24 cellular contexts compared by ENCODE assay signal in genomic region chr12:64582862-64583261, GRCh38. TPM values are rescaled to one million over a fixed set of nuclear protein-coding genes. Genes with fewer than 3 reads are reported as not detected.
DNase-seq lines count a peak whose midpoint lies in the region; ATAC-seq, FAIRE-seq and TF ChIP-seq lines count a peak whose summit lies in the region.
"Had no signal": no experiment of that assay in that cellular context is flagged by ENCODE, and none has a peak within 500 bp of the region (broad histone marks: within the 10 kb centered on the region; RNA-seq: fewer than 3 reads in every experiment).

No MANE protein-coding gene starts in this region.

- no peaks in the 10 kb centered on the region for H3K9me3 ChIP-seq in CD4-positive, alpha-beta T cell (ENCODE audit: control insufficient read depth, low read length)
- H3K9me3 ChIP-seq in neutrophil = no peaks in the 10 kb centered on the region
- H3K9me3 ChIP-seq: SK-N-SH had no signal

- no peaks in the 10 kb centered on the region for H3K27me3 ChIP-seq in CD4-positive, alpha-beta T cell (ENCODE audit: control insufficient read depth, insufficient read depth, low read length)
- peaks cover 7% of the 10 kb centered on the region for H3K27me3 ChIP-seq in neutrophil

- no peak overlapping the region for H3K4me3 ChIP-seq in neutrophil (ENCODE audit: low read depth in 1 of 2, low read length in 1 of 2)

- no peak overlapping the region for H3K27ac ChIP-seq in CD4-positive, alpha-beta T cell (ENCODE audit: low read depth, low read length)
- peak overlapping the region; percentile 76 for H3K27ac ChIP-seq in neutrophil
- H3K27ac ChIP-seq: HL-60 had no signal

- H3K36me3 ChIP-seq in neutrophil = no peaks in the 10 kb centered on the region

- no peaks in the 10 kb centered on the region for H3K27me3 Mint-ChIP-seq in activated CD4-positive, alpha-beta memory T cell treated with anti-CD3 and anti-CD28 coated beads for 36 hours
- no peaks in the 10 kb centered on the region for H3K27me3 Mint-ChIP-seq in activated CD4-positive, alpha-beta memory T cell treated with anti-CD3 and anti-CD28 coated beads, Interleukin-2, amount 10 ng/mL, durations not matched to agents 7 days and 5 days
- no peaks in the 10 kb centered on the region for H3K27me3 Mint-ChIP-seq in CD4-positive, alpha-beta T cell
- H3K27me3 Mint-ChIP-seq: activated naive CD8-positive, alpha-beta T cell treated with anti-CD3 and anti-CD28 coated beads, Interleukin-2, amount 10 ng/mL, durations not matched to agents 7 days and 5 days; brain had no signal

- peaks cover 14 to 22% of the 10 kb centered on the region in 2 experiments for H3K4me1 ChIP-seq in neutrophil (ENCODE audit: control insufficient read depth in 1 of 2, insufficient read depth in 1 of 2, low read depth in 1 of 2, low read length in 1 of 2)

- POLR2A ChIA-PET in activated CD4-positive, alpha-beta memory T cell treated with anti-CD3 and anti-CD28 coated beads for 36 hours (lab: Charles Lee) = no interaction called here
- POLR2A ChIA-PET in activated CD4-positive, alpha-beta memory T cell treated with anti-CD3 and anti-CD28 coated beads, Interleukin-2, amount 10 ng/mL, durations not matched to agents 7 days and 5 days (lab: Charles Lee) = no interaction called here
- POLR2A ChIA-PET in CD4-positive, alpha-beta T cell (lab: Charles Lee) = interaction anchor here (0.8 to 3.4 kb wide), 4 partner anchors 11 to 99 kb away, joined by 3 to 41 read pairs (median 10); partner anchors contain the start of gene RASSF3

- no peak for ATAC-seq in CD4-positive, alpha-beta T cell (ENCODE audit: poor library complexity)
- ATAC-seq in activated naive CD4-positive, alpha-beta T cell treated with anti-CD3 and anti-CD28 coated beads, Interleukin-2, amount 50 U/mL, for 72 hours = no peak
- no peak for ATAC-seq in GM21515 (IDR thresholded peaks at IDR 0.05; ENCODE audit: unreplicated experiment)
- ATAC-seq in GM21390 (IDR thresholded peaks at IDR 0.05; ENCODE audit: unreplicated experiment) = no peak
- ATAC-seq: activated CD4-positive, CD25-positive, alpha-beta regulatory T cell treated with anti-CD3 and anti-CD28 coated beads, Interleukin-2, amount 50 U/mL, for 24 hours; left colon had no signal

- CTCF ChIA-PET in activated CD4-positive, alpha-beta memory T cell treated with anti-CD3 and anti-CD28 coated beads for 36 hours (lab: Charles Lee) = interaction anchor here (1.0 to 1.7 kb wide), 2 partner anchors 11 to 34 kb away, joined by 3 to 10 read pairs; no protein-coding TSS in a partner anchor
- CTCF ChIA-PET in activated CD4-positive, alpha-beta memory T cell treated with anti-CD3 and anti-CD28 coated beads, Interleukin-2, amount 10 ng/mL, durations not matched to agents 7 days and 5 days (lab: Charles Lee) = interaction anchor here (1.0 kb wide), 1 partner anchor 216 kb away, joined by 3 read pairs; no protein-coding TSS in a partner anchor
- CTCF ChIA-PET in CD4-positive, alpha-beta T cell (lab: Charles Lee) = interaction anchor here (0.7 to 2.0 kb wide), 2 partner anchors 49 to 115 kb away, joined by 3 to 7 read pairs; no protein-coding TSS in a partner anchor

- H3K4me3 Mint-ChIP-seq in activated CD4-positive, alpha-beta memory T cell treated with anti-CD3 and anti-CD28 coated beads for 36 hours = no peak overlapping the region
- H3K4me3 Mint-ChIP-seq in activated CD4-positive, alpha-beta memory T cell treated with anti-CD3 and anti-CD28 coated beads, Interleukin-2, amount 10 ng/mL, durations not matched to agents 7 days and 5 days = no peak overlapping the region
- H3K4me3 Mint-ChIP-seq in CD4-positive, alpha-beta T cell = no peak overlapping the region

- DNase-seq in activated CD4-positive, alpha-beta memory T cell treated with anti-CD3 and anti-CD28 coated beads for 36 hours = no peak
- no peak for DNase-seq in activated CD4-positive, alpha-beta memory T cell treated with anti-CD3 and anti-CD28 coated beads, Interleukin-2, amount 10 ng/mL, durations not matched to agents 7 days and 5 days
- no peak for DNase-seq in CD4-positive, alpha-beta T cell
- DNase-seq in activated naive CD4-positive, alpha-beta T cell treated with anti-CD3 and anti-CD28 coated beads, Interleukin-2, amount 50 U/mL, for 72 hours (ENCODE audit: low spot score in 2 of 2) = no peak
- DNase-seq in frontal cortex (ENCODE audit: low spot score in 2 of 2) = no peak
- DNase-seq: activated CD8-positive, alpha-beta memory T cell treated with anti-CD3 and anti-CD28 coated beads, Interleukin-2, amount 50 U/mL, for 4 hours; activated naive CD8-positive, alpha-beta T cell treated with anti-CD3 and anti-CD28 coated beads, Interleukin-2, amount 10 ng/mL, durations not matched to agents 7 days and 5 days; left colon; NCI-H1417 treated with DMSO at 0.1 percent for 48 hours; NCI-H2171; NCI-H524 treated with DMSO at 0.1 percent for 48 hours; RPMI8226; SK-N-SH; stimulated activated CD4-positive, alpha-beta T cell treated with anti-CD3 and anti-CD28 coated beads, Interleukin-12 subunit alpha, Interleukin-12 subunit beta, amount 100 ng/mL, for 4 hours; T1000 had no signal

- no peak for TF ChIP-seq CTCF in CD4-positive, alpha-beta T cell (IDR thresholded peaks at IDR 0.05)
- no peak for TF ChIP-seq CTCF in neutrophil (IDR thresholded peaks at IDR 0.05)

- H3K4me1 Mint-ChIP-seq in activated CD4-positive, alpha-beta memory T cell treated with anti-CD3 and anti-CD28 coated beads for 36 hours (ENCODE audit: low read depth) = peaks cover 28% of the 10 kb centered on the region
- H3K4me1 Mint-ChIP-seq in activated CD4-positive, alpha-beta memory T cell treated with anti-CD3 and anti-CD28 coated beads, Interleukin-2, amount 10 ng/mL, durations not matched to agents 7 days and 5 days = peaks cover 17% of the 10 kb centered on the region
- H3K4me1 Mint-ChIP-seq in CD4-positive, alpha-beta T cell (ENCODE audit: low read depth) = peaks cover 34% of the 10 kb centered on the region

- no peak for FAIRE-seq in frontal cortex (lab: Jason Lieb, UNC)
- FAIRE-seq: colon, endometrium, G401.6 had no signal

- peak overlapping the region; percentile 4 for H3K27ac Mint-ChIP-seq in activated CD4-positive, alpha-beta memory T cell treated with anti-CD3 and anti-CD28 coated beads for 36 hours
- no peak overlapping the region for H3K27ac Mint-ChIP-seq in activated CD4-positive, alpha-beta memory T cell treated with anti-CD3 and anti-CD28 coated beads, Interleukin-2, amount 10 ng/mL, durations not matched to agents 7 days and 5 days
- H3K27ac Mint-ChIP-seq in CD4-positive, alpha-beta T cell = peak overlapping the region; percentile 76
- H3K27ac Mint-ChIP-seq in activated naive CD4-positive, alpha-beta T cell treated with anti-CD3 and anti-CD28 coated beads, Interleukin-2, amount 50 U/mL, for 72 hours = peak overlapping the region; percentile 57 to 68

- no peaks in the 10 kb centered on the region for H3K9me3 Mint-ChIP-seq in activated CD4-positive, alpha-beta memory T cell treated with anti-CD3 and anti-CD28 coated beads for 36 hours
- no peaks in the 10 kb centered on the region for H3K9me3 Mint-ChIP-seq in activated CD4-positive, alpha-beta memory T cell treated with anti-CD3 and anti-CD28 coated beads, Interleukin-2, amount 10 ng/mL, durations not matched to agents 7 days and 5 days
- H3K9me3 Mint-ChIP-seq in CD4-positive, alpha-beta T cell = no peaks in the 10 kb centered on the region
- H3K9me3 Mint-ChIP-seq in activated naive CD4-positive, alpha-beta T cell treated with anti-CD3 and anti-CD28 coated beads, Interleukin-2, amount 50 U/mL, for 72 hours = no peaks in the 10 kb centered on the region
- H3K9me3 Mint-ChIP-seq: activated naive CD8-positive, alpha-beta T cell treated with anti-CD3 and anti-CD28 coated beads, Interleukin-2, amount 10 ng/mL, durations not matched to agents 7 days and 5 days; brain had no signal

- no peaks in the 10 kb centered on the region for H3K36me3 Mint-ChIP-seq in activated CD4-positive, alpha-beta memory T cell treated with anti-CD3 and anti-CD28 coated beads for 36 hours
- no peaks in the 10 kb centered on the region for H3K36me3 Mint-ChIP-seq in activated CD4-positive, alpha-beta memory T cell treated with anti-CD3 and anti-CD28 coated beads, Interleukin-2, amount 10 ng/mL, durations not matched to agents 7 days and 5 days (ENCODE audit: low read depth)
- no peaks in the 10 kb centered on the region for H3K36me3 Mint-ChIP-seq in CD4-positive, alpha-beta T cell (ENCODE audit: low read depth)
- H3K36me3 Mint-ChIP-seq in activated naive CD4-positive, alpha-beta T cell treated with anti-CD3 and anti-CD28 coated beads, Interleukin-2, amount 50 U/mL, for 72 hours = peaks cover 0 to 4% of the 10 kb centered on the region in 2 donors
- H3K36me3 Mint-ChIP-seq: brain had no signal

- intact Hi-C loops in activated CD4-positive, alpha-beta memory T cell treated with anti-CD3 and anti-CD28 coated beads for 36 hours (cut with micrococcal nuclease) = loop anchor here (5.0 kb wide), 1 partner anchor 36 kb away; no protein-coding TSS in a partner anchor
- intact Hi-C loops in CD4-positive, alpha-beta T cell (cut with DNase I, micrococcal nuclease) = no loop called here

RNA-seq across cellular contexts. Expression of gene RASSF3, which starts 27.4 kb away (rescaled TPM):
- total RNA-seq in activated CD4-positive, alpha-beta memory T cell treated with anti-CD3 and anti-CD28 coated beads for 36 hours = 10 to 100 TPM; 40.6 to 40.7 TPM
- 10 to 100 TPM; 81.3 to 83.7 TPM for total RNA-seq in activated CD4-positive, alpha-beta memory T cell treated with anti-CD3 and anti-CD28 coated beads, Interleukin-2, amount 10 ng/mL, durations not matched to agents 7 days and 5 days
- 100 to 1,000 TPM; 118 to 127 TPM for total RNA-seq in CD4-positive, alpha-beta T cell
- total RNA-seq in activated naive CD4-positive, alpha-beta T cell treated with anti-CD3 and anti-CD28 coated beads, Interleukin-2, amount 50 U/mL, for 72 hours = 10 to 100 TPM; 23.4 to 36.0 TPM
- 5.7 TPM for total RNA-seq in frontal cortex
